ENCODE assay signal across 12 cellular contexts in genomic region chr6:53464942-53465460, GRCh38.
DNase-seq lines count a peak whose midpoint lies in the region; ATAC-seq, FAIRE-seq and TF ChIP-seq lines count a peak whose summit lies in the region.
"Had no signal": no experiment of that assay in that cellular context is flagged by ENCODE, and none has a peak within 500 bp of the region (broad histone marks: within the 10 kb centered on the region; RNA-seq: fewer than 3 reads in every experiment).

No MANE protein-coding gene starts in this region.

- H3K27me3 ChIP-seq in PC-3 (ENCODE audit: low read length) (no peaks in the 10 kb centered on the region), pancreas (no peaks in the 10 kb centered on the region)

- WGBS in pancreas, 2 donors: 81 to 91% methylated on average over 7 of the region's 7 CpGs

- POLR2A ChIA-PET in PC-3 (lab: Charles Lee; ENCODE audit: unreplicated experiment): no interaction called here

- H3K4me2 ChIP-seq in PC-3 (ENCODE audit: low read length): peak overlapping the region; percentile 17; the same call in 1 of the 2 replicates

- CTCF ChIA-PET in PC-3 (lab: Charles Lee): no interaction called here

- H3K36me3 ChIP-seq in PC-3 (ENCODE audit: low read depth, low read length) (no peaks in the 10 kb centered on the region), pancreas (no peaks in the 10 kb centered on the region)

- peak; percentile 38 for ATAC-seq in PC-3
- ATAC-seq in pancreas: peak in 3 of 4 donors; percentile 18 to 68 (median 46)
- ATAC-seq in GM18498 (IDR thresholded peaks at IDR 0.05; ENCODE audit: unreplicated experiment): no peak
- ATAC-seq: stimulated activated effector memory CD8-positive, alpha-beta T cell treated with anti-CD3 and anti-CD28 coated beads, Interleukin-12 subunit alpha, Interleukin-12 subunit beta, amount 100 ng/mL, for 72 hours had no signal

- DNase-seq in AG20443 (ENCODE audit: low spot score) (peak; percentile 46), PC-3 (peak; percentile 52), foreskin fibroblast (peak; percentile 54 to 76), pancreas (peak in 1 of 6 donors; percentile 8), SIG-M5 treated with dmso at 0.1 percent for 504 hours (lab: John Stamatoyannopoulos, UW; ENCODE audit: unreplicated experiment) (no peak), DMS 273 treated with DMSO at 0.1 percent for 48 hours (lab: John Stamatoyannopoulos, UW) (no peak), HT-29 (ENCODE audit: low spot score) (no peak)
- DNase-seq: activated CD4-positive, alpha-beta T cell treated with anti-CD3 and anti-CD28 coated beads for 4 hours; activated naive CD4-positive, alpha-beta T cell; NCI-H524 had no signal

- BruUV-seq in PC-3 (replicated peaks; lab: Mats Ljungman, UMichigan): no TSS peak

- FAIRE-seq in pancreas (lab: Jason Lieb, UNC): no peak

- no peaks in the 10 kb centered on the region for H3K9me2 ChIP-seq in PC-3 (replicated peaks; ENCODE audit: low read length)

- no peak overlapping the region for H3K4me3 ChIP-seq in PC-3 (ENCODE audit: low read length)
- H3K4me3 ChIP-seq in foreskin fibroblast (ENCODE audit: low read depth in 1 of 2, low read length in 2 of 2): no peak overlapping the region
- H3K4me3 ChIP-seq in pancreas: no peak overlapping the region

- no peaks in the 10 kb centered on the region for H3F3A ChIP-seq in PC-3 (ENCODE audit: low read length, unreplicated experiment)

- H4K20me1 ChIP-seq in PC-3 (ENCODE audit: low read length): no peaks in the 10 kb centered on the region

- no peaks in the 10 kb centered on the region for H3K79me2 ChIP-seq in PC-3 (ENCODE audit: low read length)

- TF ChIP-seq CTCF in PC-3 (conservative IDR thresholded peaks at IDR 0.05; ENCODE audit: low read depth, low read length) (no peak), foreskin fibroblast (IDR thresholded peaks at IDR 0.05; ENCODE audit: low read depth, low read length) (no peak), pancreas (IDR thresholded peaks at IDR 0.05) (no peak)

- no peak overlapping the region for H3K9ac ChIP-seq in PC-3 (ENCODE audit: low read length)

- H3K4me1 ChIP-seq in PC-3 (ENCODE audit: insufficient read depth, low read length) (peaks cover 22% of the 10 kb centered on the region), pancreas (no peaks in the 10 kb centered on the region)

- intact Hi-C loops in PC-3 (cut with micrococcal nuclease) (no loop called here), pancreas (cut with DNase I) (no loop called here)

- H3K9me3 ChIP-seq in PC-3 (ENCODE audit: low read length) (no peaks in the 10 kb centered on the region), pancreas (no peaks in the 10 kb centered on the region)

- H2AFZ ChIP-seq in PC-3 (ENCODE audit: low read length): no peak overlapping the region

- peak overlapping the region; percentile 10; the same call in 1 of the 2 replicates for H3K27ac ChIP-seq in PC-3 (ENCODE audit: low read length)
- no peak overlapping the region for H3K27ac ChIP-seq in pancreas

Comparison
In these comparisons a context has a peak if more than half of its experiments do, and no peak if none do; other contexts are left out.
1. DNase-seq: peak in AG20443 (single experiment), PC-3 (single experiment) and foreskin fibroblast (2 of 2); none in SIG-M5 treated with dmso at 0.1 percent for 504 hours (single experiment), DMS 273 treated with DMSO at 0.1 percent for 48 hours (single experiment) and HT-29 (single experiment).